In the genomic region with DNA sequence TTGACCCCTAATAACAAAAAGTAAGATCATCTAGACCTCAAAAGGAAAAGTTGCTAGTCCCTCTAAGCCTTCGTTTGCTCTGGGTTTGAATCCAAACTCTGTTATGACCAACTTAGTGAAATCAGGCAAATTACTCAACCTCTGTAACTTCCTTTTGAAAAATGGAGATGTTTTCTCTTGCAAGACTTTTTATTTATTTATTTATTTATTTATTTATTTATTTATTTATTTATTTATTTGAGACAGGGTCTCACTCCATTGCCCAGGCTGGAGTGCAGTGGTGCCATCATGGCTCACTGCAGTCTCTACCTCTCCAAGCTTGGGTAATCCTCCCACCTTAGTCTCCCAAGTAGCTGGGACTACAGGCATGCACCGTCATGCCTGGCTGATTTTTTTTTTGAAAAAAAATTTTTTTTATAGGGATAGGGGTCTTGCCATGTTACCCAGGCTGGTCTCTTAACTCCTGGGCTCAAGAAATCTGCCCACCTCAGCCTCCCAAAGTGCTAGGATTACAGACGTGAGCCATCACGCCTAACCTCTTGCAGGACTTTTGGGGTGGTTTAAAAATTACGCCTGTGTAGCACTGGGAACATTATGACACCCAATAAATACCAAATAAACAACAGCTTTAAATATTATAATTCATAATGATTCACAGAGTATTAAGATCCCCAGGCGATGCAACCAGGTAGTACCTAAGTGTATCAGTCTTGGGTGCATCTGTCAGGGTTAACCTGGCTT, we compare ENCODE assay signal across 9 cellular contexts.
DNase-seq lines count a peak whose midpoint lies in the region; ATAC-seq and TF ChIP-seq lines count a peak whose summit lies in the region.
"Had no signal": no experiment of that assay in that cellular context is flagged by ENCODE, and none has a peak within 500 bp of the region (broad histone marks: within the 10 kb centered on the region; RNA-seq: fewer than 3 reads in every experiment).

No MANE protein-coding gene starts in this region.

- peak overlapping the region; percentile 75 to 94 (median 82) for H3K4me2 ChIP-seq in BLaER1 treated with 17β-estradiol and CSF1 and Interleukin-3, amounts not matched to agents 10 nM and 100 nM

- peaks cover 18% of the 10 kb centered on the region for H3K36me3 Mint-ChIP-seq in activated naive CD8-positive, alpha-beta T cell treated with anti-CD3 and anti-CD28 coated beads, Interleukin-2, amount 10 ng/mL, durations not matched to agents 7 days and 5 days
- no peaks in the 10 kb centered on the region for H3K36me3 Mint-ChIP-seq in nephron progenitor cell (ENCODE audit: low read depth)

- POLR2A ChIA-PET in activated naive CD8-positive, alpha-beta T cell treated with anti-CD3 and anti-CD28 coated beads, Interleukin-2, amount 10 ng/mL, durations not matched to agents 7 days and 5 days (lab: Charles Lee): interaction anchor here (0.8 to 5.9 kb wide), 18 partner anchors 9 to 64 kb away, joined by 3 to 156 read pairs (median 10); partner anchors contain the start of gene PITPNC1

- no peaks in the 10 kb centered on the region for H4K20me1 ChIP-seq in BLaER1 treated with 17β-estradiol and CSF1 and Interleukin-3, amounts not matched to agents 10 nM and 100 nM

- H3K27ac Mint-ChIP-seq in activated naive CD8-positive, alpha-beta T cell treated with anti-CD3 and anti-CD28 coated beads, Interleukin-2, amount 10 ng/mL, durations not matched to agents 7 days and 5 days: peak overlapping the region; percentile 97
- no peak overlapping the region for H3K27ac Mint-ChIP-seq in nephron progenitor cell

- H3K9ac ChIP-seq in BLaER1 treated with 17β-estradiol and CSF1 and Interleukin-3, amounts not matched to agents 10 nM and 100 nM: peak overlapping the region; percentile 17 to 73 (median 63); a peak in 21 of 22 replicates
- H3K9ac ChIP-seq in mucosa of stomach (ENCODE audit: low read length): peak overlapping the region; percentile 9

- H3K9me3 ChIP-seq in BLaER1 treated with 17β-estradiol and CSF1 and Interleukin-3, amounts not matched to agents 10 nM and 100 nM (replicated peaks in 1 of 11): no peaks in the 10 kb centered on the region; a peak in 1 of 22 replicates
- H3K9me3 ChIP-seq in mucosa of stomach (ENCODE audit: control insufficient read depth, low read length): no peaks in the 10 kb centered on the region

- peak overlapping the region; percentile 17 to 83 (median 74); a peak in 21 of 22 replicates for H3K27ac ChIP-seq in BLaER1 treated with 17β-estradiol and CSF1 and Interleukin-3, amounts not matched to agents 10 nM and 100 nM
- H3K27ac ChIP-seq in HL-60 (replicated peaks): peak overlapping the region; percentile 64

- peaks cover 57 to 83% (median 74%) of the 10 kb centered on the region in 10 experiments for H3K4me1 ChIP-seq in BLaER1 treated with 17β-estradiol and CSF1 and Interleukin-3, amounts not matched to agents 10 nM and 100 nM
- no peaks in the 10 kb centered on the region for H3K4me1 ChIP-seq in mucosa of stomach (ENCODE audit: control insufficient read depth, insufficient read depth, low read length)

- no peak for ATAC-seq in activated naive CD8-positive, alpha-beta T cell treated with anti-CD3 and anti-CD28 coated beads, Interleukin-2, amount 10 ng/mL, durations not matched to agents 7 days and 5 days (ENCODE audit: low read depth)

- H3K36me3 ChIP-seq in BLaER1 treated with 17β-estradiol and CSF1 and Interleukin-3, amounts not matched to agents 10 nM and 100 nM: no peaks in the 10 kb centered on the region
- H3K36me3 ChIP-seq in mucosa of stomach (ENCODE audit: control insufficient read depth, insufficient read depth, low read length): no peaks in the 10 kb centered on the region

- no peaks in the 10 kb centered on the region for H3K27me3 Mint-ChIP-seq in activated naive CD8-positive, alpha-beta T cell treated with anti-CD3 and anti-CD28 coated beads, Interleukin-2, amount 10 ng/mL, durations not matched to agents 7 days and 5 days
- no peaks in the 10 kb centered on the region for H3K27me3 Mint-ChIP-seq in nephron progenitor cell (ENCODE audit: low read depth, poor library complexity)

- H3K27me3 ChIP-seq in BLaER1 treated with 17β-estradiol and CSF1 and Interleukin-3, amounts not matched to agents 10 nM and 100 nM: no peaks in the 10 kb centered on the region
- H3K27me3 ChIP-seq in HL-60 (ENCODE audit: insufficient read depth, poor library complexity, severe bottlenecking) (no peaks in the 10 kb centered on the region), mucosa of stomach (ENCODE audit: control insufficient read depth, insufficient read depth, low read length) (no peaks in the 10 kb centered on the region)

- peak overlapping the region; percentile 15 to 62 (median 46); a peak in 17 of 20 replicates for H3K4me3 ChIP-seq in BLaER1 treated with 17β-estradiol and CSF1 and Interleukin-3, amounts not matched to agents 10 nM and 100 nM
- no peak overlapping the region for H3K4me3 ChIP-seq in HL-60 (replicated peaks; ENCODE audit: insufficient read depth, low read length)
- no peak overlapping the region for H3K4me3 ChIP-seq in mucosa of stomach (ENCODE audit: low read length)

- DNase-seq in HL-60 (ENCODE audit: low read depth in 1 of 2, low spot score in 1 of 2) (no peak), T1000 (lab: John Stamatoyannopoulos, UW) (no peak), nephron progenitor cell (no peak), GM03348 (ENCODE audit: low spot score) (no peak), AG08395 (ENCODE audit: low spot score) (no peak)
- no peak for DNase-seq in activated naive CD8-positive, alpha-beta T cell treated with anti-CD3 and anti-CD28 coated beads, Interleukin-2, amount 10 ng/mL, durations not matched to agents 7 days and 5 days
- DNase-seq: caudate nucleus had no signal

- peaks cover 1% of the 10 kb centered on the region for H3K9me3 Mint-ChIP-seq in activated naive CD8-positive, alpha-beta T cell treated with anti-CD3 and anti-CD28 coated beads, Interleukin-2, amount 10 ng/mL, durations not matched to agents 7 days and 5 days
- no peaks in the 10 kb centered on the region for H3K9me3 Mint-ChIP-seq in nephron progenitor cell

- peak overlapping the region; percentile 85 for H3K4me3 Mint-ChIP-seq in activated naive CD8-positive, alpha-beta T cell treated with anti-CD3 and anti-CD28 coated beads, Interleukin-2, amount 10 ng/mL, durations not matched to agents 7 days and 5 days
- H3K4me3 Mint-ChIP-seq in nephron progenitor cell: no peak overlapping the region

- no peak for TF ChIP-seq CTCF in HL-60 (IDR thresholded peaks at IDR 0.05; ENCODE audit: insufficient read depth, low read length)
- no peak for TF ChIP-seq CTCF in nephron progenitor cell (IDR thresholded peaks at IDR 0.05)

- H3K4me1 Mint-ChIP-seq in activated naive CD8-positive, alpha-beta T cell treated with anti-CD3 and anti-CD28 coated beads, Interleukin-2, amount 10 ng/mL, durations not matched to agents 7 days and 5 days: peaks cover 65% of the 10 kb centered on the region
- H3K4me1 Mint-ChIP-seq in nephron progenitor cell: peaks cover 46% of the 10 kb centered on the region

Comparison
In these comparisons a context has a peak if more than half of its experiments do, and no peak if none do; other contexts are left out.
1. H3K4me3 ChIP-seq: peak in BLaER1 treated with 17β-estradiol and CSF1 and Interleukin-3, amounts not matched to agents 10 nM and 100 nM (10 of 10); none in HL-60 (single experiment) and mucosa of stomach (single experiment).